16 cellular contexts compared by ENCODE assay signal in the genomic region with DNA sequence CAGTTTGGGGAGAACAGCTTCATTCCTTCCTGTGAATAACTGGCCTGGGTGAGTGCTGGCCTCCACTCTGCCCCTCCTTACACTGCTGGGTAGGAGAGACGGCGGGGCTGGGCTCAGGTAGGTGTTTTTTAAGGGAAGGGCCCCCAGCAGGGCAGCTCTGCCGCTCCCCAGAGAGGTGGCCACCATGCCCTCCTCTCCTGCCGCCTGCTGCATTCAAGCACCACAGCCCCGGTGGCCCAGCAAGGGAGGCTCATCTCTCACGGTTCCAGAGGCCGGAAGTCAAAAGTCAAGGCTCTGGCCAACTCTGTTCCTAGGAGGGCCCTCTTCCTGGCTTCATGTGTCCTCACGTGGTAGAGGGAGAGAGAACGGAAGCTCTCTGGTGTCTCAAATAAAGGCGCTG.
A peak's percentile ranks its signal among the peaks of the same experiment; 100 is the strongest.
DNase-seq lines count a peak whose midpoint lies in the region; ATAC-seq and TF ChIP-seq lines count a peak whose summit lies in the region.
"Had no signal": no experiment of that assay in that cellular context is flagged by ENCODE, and none has a peak within 500 bp of the region (broad histone marks: within the 10 kb centered on the region; RNA-seq: fewer than 3 reads in every experiment).

No MANE protein-coding gene starts in this region.

- no peaks in the 10 kb centered on the region for H3F3A ChIP-seq in neural progenitor cell (ENCODE audit: low read depth)

- no peak overlapping the region for H2AFZ ChIP-seq in neural progenitor cell (replicated peaks)

- H3K27me3 Mint-ChIP-seq in HFFc6 (ENCODE audit: insufficient read depth) (peaks cover 5% of the 10 kb centered on the region), brain (no peaks in the 10 kb centered on the region), neural progenitor cell (ENCODE audit: insufficient read depth, low read depth) (peaks cover 10% of the 10 kb centered on the region)
- peaks cover 24% of the 10 kb centered on the region for H3K27me3 Mint-ChIP-seq in stimulated activated memory B cell treated with anti-CD40 and anti-IgM and Interleukin-4, amounts not matched to agents 10 μg/mL and 1 μg/mL and 100 μg/mL, for 72 hours

- no peak overlapping the region for H3K4me3 ChIP-seq in neural progenitor cell
- H3K4me3 ChIP-seq: A549 had no signal

- TF ChIP-seq CTCF in HFFc6 (IDR thresholded peaks at IDR 0.05) (no peak), brain (conservative IDR thresholded peaks at IDR 0.05) (no peak), neural progenitor cell (IDR thresholded peaks at IDR 0.05) (no peak)

- H3K36me3 Mint-ChIP-seq in HFFc6 (ENCODE audit: low read depth) (peaks cover 51% of the 10 kb centered on the region), brain (peaks cover 55% of the 10 kb centered on the region), neural progenitor cell (peaks cover 50% of the 10 kb centered on the region)
- H3K36me3 Mint-ChIP-seq in stimulated activated memory B cell treated with anti-CD40 and anti-IgM and Interleukin-4, amounts not matched to agents 10 μg/mL and 1 μg/mL and 100 μg/mL, for 72 hours = no peaks in the 10 kb centered on the region
- H3K36me3 Mint-ChIP-seq: CD4-positive, alpha-beta memory T cell had no signal

- no peaks in the 10 kb centered on the region for H3K27me3 ChIP-seq in neural progenitor cell
- H3K27me3 ChIP-seq: BE2C had no signal

- no peak overlapping the region for H3K27ac ChIP-seq in neural progenitor cell
- H3K27ac ChIP-seq: C4-2B had no signal

- peaks cover 36% of the 10 kb centered on the region for H3K4me1 Mint-ChIP-seq in HFFc6 (ENCODE audit: low read depth)
- peaks cover 73% of the 10 kb centered on the region for H3K4me1 Mint-ChIP-seq in brain
- peaks cover 22% of the 10 kb centered on the region for H3K4me1 Mint-ChIP-seq in neural progenitor cell
- no peaks in the 10 kb centered on the region for H3K4me1 Mint-ChIP-seq in stimulated activated memory B cell treated with anti-CD40 and anti-IgM and Interleukin-4, amounts not matched to agents 10 μg/mL and 1 μg/mL and 100 μg/mL, for 72 hours
- H3K4me1 Mint-ChIP-seq: CD4-positive, alpha-beta memory T cell had no signal

- no peaks in the 10 kb centered on the region for H3K9me3 ChIP-seq in neural progenitor cell (ENCODE audit: low read depth)
- H3K9me3 ChIP-seq: A549, BE2C had no signal

- H3K4me3 Mint-ChIP-seq in HFFc6 (no peak overlapping the region), brain (no peak overlapping the region), neural progenitor cell (no peak overlapping the region)
- H3K4me3 Mint-ChIP-seq in stimulated activated memory B cell treated with anti-CD40 and anti-IgM and Interleukin-4, amounts not matched to agents 10 μg/mL and 1 μg/mL and 100 μg/mL, for 72 hours = no peak overlapping the region
- H3K4me3 Mint-ChIP-seq: CD4-positive, alpha-beta memory T cell had no signal

- no peaks in the 10 kb centered on the region for H3K36me3 ChIP-seq in neural progenitor cell
- H3K36me3 ChIP-seq: BE2C had no signal

- H3K27ac Mint-ChIP-seq in HFFc6 (0 out of 2 replicates have a peak overlapping the region, but pooled peaks have one; percentile 13), brain (peak overlapping the region; percentile 9 to 83 (median 21)), neural progenitor cell (peak overlapping the region; percentile 39)
- no peak overlapping the region for H3K27ac Mint-ChIP-seq in stimulated activated memory B cell treated with anti-CD40 and anti-IgM and Interleukin-4, amounts not matched to agents 10 μg/mL and 1 μg/mL and 100 μg/mL, for 72 hours

- peaks cover 60% of the 10 kb centered on the region for H3K79me2 ChIP-seq in neural progenitor cell (ENCODE audit: low read depth)

- DNase-seq in HFFc6 (no peak), neural progenitor cell (ENCODE audit: low spot score) (no peak), cerebellum (ENCODE audit: low spot score) (no peak), NCI-H1436 treated with DMSO at 0.1 percent for 48 hours (lab: John Stamatoyannopoulos, UW) (no peak)
- DNase-seq: BE2C; CD4-positive, alpha-beta memory T cell; COR-L47; DND-41; GDM1; IMR-90 had no signal

- no peaks in the 10 kb centered on the region for H3K9me3 Mint-ChIP-seq in HFFc6
- H3K9me3 Mint-ChIP-seq in brain = peaks cover 0 to 12% (median 4%) of the 10 kb centered on the region in 5 experiments
- peaks cover 13% of the 10 kb centered on the region for H3K9me3 Mint-ChIP-seq in neural progenitor cell
- H3K9me3 Mint-ChIP-seq in stimulated activated memory B cell treated with anti-CD40 and anti-IgM and Interleukin-4, amounts not matched to agents 10 μg/mL and 1 μg/mL and 100 μg/mL, for 72 hours = no peaks in the 10 kb centered on the region
- H3K9me3 Mint-ChIP-seq: CD4-positive, alpha-beta memory T cell had no signal

- no peak overlapping the region for H3K4me2 ChIP-seq in neural progenitor cell
- H3K4me2 ChIP-seq: A549 had no signal

- no peak overlapping the region for H3K9ac ChIP-seq in neural progenitor cell

- peaks cover 58% of the 10 kb centered on the region for H4K20me1 ChIP-seq in neural progenitor cell (ENCODE audit: low read depth)

- H3K4me1 ChIP-seq in neural progenitor cell = no peaks in the 10 kb centered on the region
- H3K4me1 ChIP-seq: BE2C had no signal

- peak; percentile 21 for ATAC-seq in stimulated activated memory B cell treated with anti-CD40 and anti-IgM and Interleukin-4, amounts not matched to agents 10 μg/mL and 1 μg/mL and 100 μg/mL, for 72 hours
- ATAC-seq in GM19351 (IDR thresholded peaks at IDR 0.05; ENCODE audit: unreplicated experiment) = no peak
- ATAC-seq: A549, HCT116 had no signal
